In genomic region chr2:159849160-159849813, GRCh38 we compare ENCODE assay signal across 2 cellular contexts.
TF ChIP-seq lines count a peak whose summit lies in the region.

No MANE protein-coding gene starts in this region.

TF ChIP-seq in HEK293, 187 proteins besides CTCF, POLR2A, EP300 and RAD21:
- TF ChIP-seq ZNF174 (tag by site-specific recombination; IDR thresholded peaks at IDR 0.05) (no peak), HOXA7 (CRISPR knock-in tag; IDR thresholded peaks at IDR 0.05; ENCODE audit: borderline replicate concordance) (no peak), ZBTB20 (tag by site-specific recombination; IDR thresholded peaks at IDR 0.05) (no peak), AEBP2 (tag by site-specific recombination; IDR thresholded peaks at IDR 0.05; ENCODE audit: borderline replicate concordance) (no peak), ZNF132 (tag by site-specific recombination; IDR thresholded peaks at IDR 0.05; ENCODE audit: borderline replicate concordance) (no peak), ZNF544 (tag by site-specific recombination; IDR thresholded peaks at IDR 0.05) (no peak), SCRT2 (tag by site-specific recombination; IDR thresholded peaks at IDR 0.05) (peak; percentile 72), ZNF571 (tag by site-specific recombination; IDR thresholded peaks at IDR 0.05) (no peak)

TF ChIP-seq in HepG2, 621 proteins besides CTCF, POLR2A, EP300 and RAD21:
- TF ChIP-seq CHD2 (IDR thresholded peaks at IDR 0.05; ENCODE audit: low read depth, low read length) (no peak), MAFF (IDR thresholded peaks at IDR 0.05; ENCODE audit: low read depth, low read length) (peak; percentile 79), MAFK (conservative IDR thresholded peaks at IDR 0.05 in 1 of 2, IDR thresholded peaks at IDR 0.05 in 1 of 2; ENCODE audit: low read length in 2 of 2) (peak; percentile 72 to 82)
TF ChIP-seq in HepG2: peak in this region for 2.
